In genomic region chr17:41914358-41914766, GRCh38 we compare ENCODE assay signal across 1 cellular context.
TF ChIP-seq lines count a peak whose summit lies in the region.

No MANE protein-coding gene starts in this region.

TF ChIP-seq in H1, 55 proteins besides CTCF, POLR2A, EP300 and RAD21:
- TF ChIP-seq FOSL1 (IDR thresholded peaks at IDR 0.05; ENCODE audit: insufficient read depth, low read depth, low read length) (no peak), TAF7 (optimal IDR thresholded peaks at IDR 0.05; ENCODE audit: borderline replicate concordance, low read depth, low read length) (no peak), CHD7 (IDR thresholded peaks at IDR 0.05; ENCODE audit: insufficient replicate concordance, low read length) (no peak), CEBPB (IDR thresholded peaks at IDR 0.05; ENCODE audit: low read depth, low read length) (no peak), PHF8 (conservative IDR thresholded peaks at IDR 0.05; ENCODE audit: low read depth, low read length) (no peak), SP1 (IDR thresholded peaks at IDR 0.05; ENCODE audit: low read depth, low read length) (no peak), ASH2L (IDR thresholded peaks at IDR 0.05; ENCODE audit: low read length) (no peak)
